8 cellular contexts compared by ENCODE assay signal in the genomic region with DNA sequence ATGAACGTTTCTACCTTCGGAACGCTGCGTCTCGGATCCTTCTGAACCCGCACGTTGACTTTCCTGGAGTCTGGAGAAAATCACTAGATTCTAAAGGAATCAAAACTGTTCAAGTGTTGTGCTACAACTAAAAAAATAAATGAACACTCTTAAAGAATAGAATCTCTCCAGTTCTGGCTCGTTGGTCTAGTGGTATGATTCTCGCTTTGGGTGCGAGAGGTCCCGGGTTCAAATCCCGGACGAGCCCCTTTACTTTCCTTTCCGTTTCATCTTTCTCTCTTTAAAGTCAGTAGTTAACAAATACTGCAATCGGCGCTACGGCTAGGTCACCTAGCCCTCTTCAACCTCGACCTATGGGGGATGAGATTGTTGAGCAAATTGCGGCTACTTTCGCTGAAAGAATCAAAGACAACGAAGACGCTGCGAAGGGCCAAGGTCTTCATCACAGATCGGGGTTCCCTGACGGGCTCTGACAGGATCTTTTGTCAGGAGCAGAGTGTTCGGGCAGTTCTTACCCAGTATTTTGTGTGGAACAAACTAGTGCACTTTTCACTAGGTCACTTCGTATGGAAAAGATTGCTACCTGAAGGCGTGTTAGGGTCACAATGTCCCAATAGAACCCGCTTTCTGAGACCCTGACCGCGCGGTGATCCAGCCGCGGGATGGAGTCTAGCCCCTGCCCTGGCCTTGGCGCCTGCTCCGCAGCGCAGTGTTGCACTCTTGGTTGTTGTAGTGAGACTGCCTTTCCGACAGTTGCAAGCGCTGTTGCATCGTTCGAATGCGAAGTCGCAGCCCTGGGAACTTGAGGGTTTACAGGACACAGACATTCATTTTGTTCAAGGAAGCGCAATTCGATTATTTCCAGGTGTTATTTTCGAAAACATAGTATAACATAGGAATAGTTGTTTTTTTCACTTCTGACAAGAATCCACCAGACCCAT. TPM values are rescaled to one million over a fixed set of nuclear protein-coding genes. Genes with fewer than 3 reads are reported as not detected.
DNase-seq lines count a peak whose midpoint lies in the region; ATAC-seq and TF ChIP-seq lines count a peak whose summit lies in the region.

No MANE protein-coding gene starts in this region.

- H3K36me3 ChIP-seq in Caco-2 (ENCODE audit: control insufficient read depth, insufficient read depth, low read length): no peaks in the 10 kb centered on the region
- H3K36me3 ChIP-seq in IMR-90 (ENCODE audit: control insufficient read depth, insufficient read depth, low read length): no peaks in the 10 kb centered on the region
- no peaks in the 10 kb centered on the region for H3K36me3 ChIP-seq in adrenal gland (replicated peaks in 1 of 2)

- H2AK9ac ChIP-seq in IMR-90 (replicated peaks; ENCODE audit: low read depth, low read length, poor library complexity): peak overlapping the region; percentile 74

- H3K9me3 ChIP-seq in Caco-2 (no peaks in the 10 kb centered on the region), IMR-90 (ENCODE audit: control insufficient read depth, insufficient read depth, low read length) (no peaks in the 10 kb centered on the region), adrenal gland (replicated peaks in 1 of 3) (no peaks in the 10 kb centered on the region)

- no peak overlapping the region for H2BK20ac ChIP-seq in IMR-90 (ENCODE audit: low read depth, low read length)

- CTCF ChIA-PET in Caco-2 (lab: Charles Lee): interaction anchor here (1.2 to 2.0 kb wide), 2 partner anchors 20 to 49 kb away, joined by 9 read pairs; no protein-coding TSS in a partner anchor
- CTCF ChIA-PET in IMR-90 (lab: Yijun Ruan, JAX): no interaction called here

- H3K9me3 Mint-ChIP-seq in Caco-2 (ENCODE audit: unreplicated experiment): no peaks in the 10 kb centered on the region

- 12% methylated on average over 19 of the region's 46 CpGs; no CpG with 5 or more reads in 1 of the 2 experiments for WGBS in IMR-90 (ENCODE audit: extremely low coverage in 2 of 2, insufficient read length in 1 of 2), 2 experiments
- 4 to 9% (median 6%) methylated on average over 41 to 46 of the region's 46 CpGs for WGBS in adrenal gland, 4 donors

- peak overlapping the region; percentile 93 for H3K4me3 Mint-ChIP-seq in Caco-2 (ENCODE audit: unreplicated experiment)

- peak; percentile 48 for ATAC-seq in GM21515 (IDR thresholded peaks at IDR 0.05; ENCODE audit: unreplicated experiment)
- peak; percentile 82 for ATAC-seq in IMR-90 (ENCODE audit: low read depth)
- peak; percentile 73 for ATAC-seq in sciatic nerve

- H3K36me3 Mint-ChIP-seq in Caco-2 (ENCODE audit: insufficient read depth, unreplicated experiment): peaks cover 41% of the 10 kb centered on the region

- no peak overlapping the region for H3K18ac ChIP-seq in IMR-90 (ENCODE audit: low read depth, low read length)

- H3K23ac ChIP-seq in IMR-90 (ENCODE audit: low read depth, low read length): no peak overlapping the region

- H2BK5ac ChIP-seq in IMR-90 (ENCODE audit: low read depth, low read length, poor library complexity, severe bottlenecking): no peak overlapping the region

- TF ChIP-seq RAD21 in IMR-90 (IDR thresholded peaks at IDR 0.05; ENCODE audit: low read length): no peak

- H2BK15ac ChIP-seq in IMR-90 (ENCODE audit: low read depth, low read length): no peak overlapping the region

- H3K4me1 ChIP-seq in Caco-2: peaks cover 3% of the 10 kb centered on the region
- no peaks in the 10 kb centered on the region for H3K4me1 ChIP-seq in IMR-90 (ENCODE audit: control insufficient read depth, insufficient read depth, low read length)
- H3K4me1 ChIP-seq in adrenal gland (replicated peaks in 1 of 2): peaks cover 3 to 22% of the 10 kb centered on the region in 2 donors

- DNase-seq in Caco-2 (peak; percentile 79 to 85), IMR-90 (peak; percentile 85), SK-N-DZ (ENCODE audit: low spot score) (peak; percentile 65), adrenal gland (peak in 5 of 7 donors; percentile 44 to 82 (median 57)), hippocampal formation (lab: John Stamatoyannopoulos, UW) (peak; percentile 20 to 40), sciatic nerve (ENCODE audit: low spot score) (no peak), NCI-H1417 treated with DMSO at 0.1 percent for 48 hours (lab: John Stamatoyannopoulos, UW) (no peak)

- intact Hi-C loops in Caco-2 (cut with micrococcal nuclease; ENCODE audit: unreplicated experiment) (loop anchor here (1.0 kb wide), 1 partner anchor 54 kb away; no protein-coding TSS in a partner anchor), IMR-90 (cut with micrococcal nuclease) (loop anchor here (1.0 to 5.0 kb wide), 2 partner anchors 48 to 339 kb away; no protein-coding TSS in a partner anchor), adrenal gland (cut with DNase I) (no loop called here), sciatic nerve (cut with DNase I) (no loop called here)

- no peak overlapping the region for H2BK120ac ChIP-seq in IMR-90 (ENCODE audit: low read depth, low read length)

- POLR2A ChIA-PET in Caco-2 (lab: Charles Lee): interaction anchor here (1.0 kb wide), 1 partner anchor 20 kb away, joined by 4 read pairs; no protein-coding TSS in a partner anchor
- POLR2A ChIA-PET in IMR-90 (lab: Charles Lee; ENCODE audit: unreplicated experiment): no interaction called here

- no peak overlapping the region for H4K8ac ChIP-seq in IMR-90 (ENCODE audit: low read depth in 2 of 2, low read length in 2 of 2)

- dilution Hi-C loops in IMR-90 (cut with HindIII; ENCODE audit: low sequenced_read_pairs, unreplicated experiment): no loop called here

- H2AFZ ChIP-seq in IMR-90 (replicated peaks; ENCODE audit: low read length, poor library complexity): peak overlapping the region; percentile 16

- no peaks in the 10 kb centered on the region for H3K79me1 ChIP-seq in IMR-90 (ENCODE audit: low read depth in 1 of 2, low read length in 2 of 2)

- peaks cover 3% of the 10 kb centered on the region for H3K27me3 Mint-ChIP-seq in Caco-2 (ENCODE audit: insufficient read depth, unreplicated experiment)

- peaks cover 21% of the 10 kb centered on the region for H3K4me1 Mint-ChIP-seq in Caco-2 (ENCODE audit: low read depth, unreplicated experiment)

- in situ Hi-C loops in IMR-90 (cut with MboI; ENCODE audit: low sequenced_read_pairs): loop anchor here (5.0 kb wide), 1 partner anchor 49 kb away; a partner anchor contains a TSS

- H3K27ac ChIP-seq in IMR-90 (ENCODE audit: insufficient read depth, low read length) (no peak overlapping the region), adrenal gland (no peak overlapping the region)

- H3K4me2 ChIP-seq in IMR-90 (ENCODE audit: low read depth, low read length): peak overlapping the region; percentile 71

- no peak overlapping the region for H3K56ac ChIP-seq in IMR-90 (ENCODE audit: extremely low read depth, insufficient read depth, low read length)

- no peak for TF ChIP-seq CTCF in Caco-2 (IDR thresholded peaks at IDR 0.05; ENCODE audit: insufficient read depth in 1 of 2, low read depth in 1 of 2, low read length in 1 of 2, severe bottlenecking in 1 of 2, unreplicated experiment in 1 of 2)
- no peak for TF ChIP-seq CTCF in IMR-90 (conservative IDR thresholded peaks at IDR 0.05; ENCODE audit: low read depth, low read length)
- TF ChIP-seq CTCF in adrenal gland (IDR thresholded peaks at IDR 0.05): no peak

- H4K91ac ChIP-seq in IMR-90 (ENCODE audit: insufficient read depth, low read depth, low read length): no peak overlapping the region

- no peak for TF ChIP-seq POLR2A in IMR-90 (IDR thresholded peaks at IDR 0.05; ENCODE audit: low read depth, low read length)
- no peak for TF ChIP-seq POLR2A in adrenal gland (IDR thresholded peaks at IDR 0.05)

- peak overlapping the region; percentile 38 for H3K4me3 ChIP-seq in Caco-2 (ENCODE audit: low read depth, low read length)
- peak overlapping the region; percentile 33; the same call in 1 of the 2 replicates for H3K4me3 ChIP-seq in IMR-90 (ENCODE audit: insufficient read depth, low read depth, low read length)
- peak overlapping the region in 1 of 4 donors; percentile 9 for H3K4me3 ChIP-seq in adrenal gland

- H3K27ac Mint-ChIP-seq in Caco-2 (ENCODE audit: unreplicated experiment): peak overlapping the region; percentile 92

- H3K14ac ChIP-seq in IMR-90 (replicated peaks; ENCODE audit: low read depth, low read length): no peak overlapping the region

- H3K4ac ChIP-seq in IMR-90 (ENCODE audit: low read depth, low read length): no peak overlapping the region

- H3K27me3 ChIP-seq in Caco-2 (replicated peaks; ENCODE audit: control insufficient read depth, insufficient read depth, low read length) (no peaks in the 10 kb centered on the region), IMR-90 (ENCODE audit: control insufficient read depth, insufficient read depth, low read length) (peaks cover 4% of the 10 kb centered on the region), adrenal gland (peaks cover 27% of the 10 kb centered on the region)

- BruUV-seq in Caco-2 (replicated peaks; lab: Mats Ljungman, UMichigan) (no TSS peak), IMR-90 (replicated peaks; lab: Mats Ljungman, UMichigan) (no TSS peak)

- peaks cover 4% of the 10 kb centered on the region; the same call in 1 of the 2 replicates for H4K20me1 ChIP-seq in IMR-90 (ENCODE audit: insufficient read depth, low read length)

- H3K9ac ChIP-seq in IMR-90 (ENCODE audit: low read depth, low read length): no peak overlapping the region

- H2AK5ac ChIP-seq in IMR-90 (ENCODE audit: low read depth, low read length): no peak overlapping the region

- H3K9me1 ChIP-seq in IMR-90 (ENCODE audit: insufficient read depth, low read length): no peaks in the 10 kb centered on the region

- H4K5ac ChIP-seq in IMR-90 (ENCODE audit: low read depth, low read length): no peak overlapping the region

RNA-seq across cellular contexts. Expression of a gene that starts 8.4 kb away (rescaled TPM):
- total RNA-seq in Caco-2 (2022): not detected in 2 replicates
- not detected in 2 replicates for total RNA-seq in IMR-90 (2012; rRNA removed)
- not detected in 2 replicates for polyA plus RNA-seq in IMR-90 (2012; rRNA removed)
- polyA plus RNA-seq in IMR-90 (2012; cell fraction: cytosol; rRNA removed): not detected in 2 replicates
- polyA plus RNA-seq in IMR-90 (2012; cell fraction: nucleus; rRNA removed; ENCODE audit: low replicate concordance): not detected in 2 replicates
- polyA plus RNA-seq in SK-N-DZ (2014; cell fraction: cytosol; rRNA removed): not detected in 2 replicates
- not detected in 2 replicates for polyA plus RNA-seq in SK-N-DZ (2014; cell fraction: nucleus; rRNA removed)
- total RNA-seq in adrenal gland: not detected
- not detected for polyA plus RNA-seq in adrenal gland
- not detected for total RNA-seq in sciatic nerve

RNA-seq across cellular contexts. Expression of a gene that starts 41.9 kb away (rescaled TPM):
- not detected in 2 replicates for total RNA-seq in Caco-2 (2022)
- not detected in 2 replicates for total RNA-seq in IMR-90 (2012; rRNA removed)
- polyA plus RNA-seq in IMR-90 (2012; rRNA removed): not detected in 2 replicates
- not detected in 2 replicates for polyA plus RNA-seq in IMR-90 (2012; cell fraction: cytosol; rRNA removed)
- polyA plus RNA-seq in IMR-90 (2012; cell fraction: nucleus; rRNA removed; ENCODE audit: low replicate concordance): not detected in 2 replicates
- not detected in 2 replicates for polyA plus RNA-seq in SK-N-DZ (2014; cell fraction: cytosol; rRNA removed)
- not detected in 2 replicates for polyA plus RNA-seq in SK-N-DZ (2014; cell fraction: nucleus; rRNA removed)
- total RNA-seq in adrenal gland: not detected
- polyA plus RNA-seq in adrenal gland: not detected
- total RNA-seq in sciatic nerve: not detected

RNA-seq across cellular contexts. Expression of a gene that starts 45.3 kb away (rescaled TPM):
- total RNA-seq in Caco-2 (2022) (not detected in 2 replicates), IMR-90 (2012; rRNA removed) (not detected in 2 replicates), adrenal gland (not detected), sciatic nerve (not detected)
- polyA plus RNA-seq in IMR-90 (2012; rRNA removed) (not detected in 2 replicates), adrenal gland (under 1 TPM in 1 of 3 donors, not detected in 2; 0.57 TPM)
- not detected in 2 replicates for polyA plus RNA-seq in IMR-90 (2012; cell fraction: cytosol; rRNA removed)
- not detected in 2 replicates for polyA plus RNA-seq in IMR-90 (2012; cell fraction: nucleus; rRNA removed; ENCODE audit: low replicate concordance)
- not detected in 2 replicates for polyA plus RNA-seq in SK-N-DZ (2014; cell fraction: cytosol; rRNA removed)
- not detected in 2 replicates for polyA plus RNA-seq in SK-N-DZ (2014; cell fraction: nucleus; rRNA removed)

RNA-seq across cellular contexts. Expression of a gene that starts 51.3 kb away (rescaled TPM):
- total RNA-seq in Caco-2 (2022) (8.8 and 9.2 TPM in 2 replicates), IMR-90 (2012; rRNA removed) (8.1 and 10.4 TPM in 2 replicates), adrenal gland (10 to 100 TPM in 2 of 8 donors, 1 to 10 TPM in 6; 2.3 to 24.9 (median 7.8) TPM), sciatic nerve (81.6 TPM)
- polyA plus RNA-seq in IMR-90 (2012; rRNA removed) (9.9 and 11.6 TPM in 2 replicates), adrenal gland (10 to 100 TPM in 1 of 3 donors, 1 to 10 TPM in 2; 6.0 to 12.7 (median 9.8) TPM)
- polyA plus RNA-seq in IMR-90 (2012; cell fraction: cytosol; rRNA removed): 5.2 and 10.4 TPM in 2 replicates
- 2.7 and 5.5 TPM in 2 replicates for polyA plus RNA-seq in IMR-90 (2012; cell fraction: nucleus; rRNA removed; ENCODE audit: low replicate concordance)
- polyA plus RNA-seq in SK-N-DZ (2014; cell fraction: cytosol; rRNA removed): 0.20 and 1.4 TPM in 2 replicates
- not detected in 2 replicates for polyA plus RNA-seq in SK-N-DZ (2014; cell fraction: nucleus; rRNA removed)

RNA-seq across cellular contexts. Expression of a gene that starts 55.5 kb away (rescaled TPM):
- 23.6 and 24.7 TPM in 2 replicates for total RNA-seq in Caco-2 (2022)
- total RNA-seq in IMR-90 (2012; rRNA removed): 3.6 and 3.9 TPM in 2 replicates
- polyA plus RNA-seq in IMR-90 (2012; rRNA removed): 4.2 and 4.7 TPM in 2 replicates
- polyA plus RNA-seq in IMR-90 (2012; cell fraction: cytosol; rRNA removed): 5.9 and 9.0 TPM in 2 replicates
- polyA plus RNA-seq in IMR-90 (2012; cell fraction: nucleus; rRNA removed; ENCODE audit: low replicate concordance): 1.9 and 2.4 TPM in 2 replicates
- polyA plus RNA-seq in SK-N-DZ (2014; cell fraction: cytosol; rRNA removed): 0.17 TPM in 1 of 2 replicates, not detected in the other
- 0.19 TPM in 1 of 2 replicates, not detected in the other for polyA plus RNA-seq in SK-N-DZ (2014; cell fraction: nucleus; rRNA removed)
- 10 to 100 TPM in 1 of 8 donors, 1 to 10 TPM in 7; 1.0 to 12.0 (median 3.6) TPM for total RNA-seq in adrenal gland
- polyA plus RNA-seq in adrenal gland: 1 to 10 TPM; 1.8 to 10.0 (median 3.7) TPM
- 24.5 TPM for total RNA-seq in sciatic nerve

Comparison
In these comparisons a context has a peak if more than half of its experiments do, and no peak if none do; other contexts are left out.
1. DNase-seq: peak in Caco-2 (2 of 2), IMR-90 (single experiment), SK-N-DZ (single experiment), adrenal gland (5 of 7) and hippocampal formation (2 of 2); none in sciatic nerve (single experiment) and NCI-H1417 treated with DMSO at 0.1 percent for 48 hours (single experiment).
2. intact Hi-C loops: an anchor here in Caco-2 (1.0 kb wide) and IMR-90 (1.0 to 5.0 kb wide); none called in adrenal gland and sciatic nerve.
3. Peak in every context shown above with its lines, with median percentiles within 50 percentile points of each other: ATAC-seq.